26 cellular contexts compared by ENCODE assay signal in genomic region chr1:52358851-52359497, GRCh38. TPM values are rescaled to one million over a fixed set of nuclear protein-coding genes. Genes with fewer than 3 reads are reported as not detected.
A peak's percentile ranks its signal among the peaks of the same experiment; 100 is the strongest.
DNase-seq lines count a peak whose midpoint lies in the region; ATAC-seq, FAIRE-seq and TF ChIP-seq lines count a peak whose summit lies in the region.
"Had no signal": no experiment of that assay in that cellular context is flagged by ENCODE, and none has a peak within 500 bp of the region (broad histone marks: within the 10 kb centered on the region; RNA-seq: fewer than 3 reads in every experiment).

No MANE protein-coding gene starts in this region.

- TSS peak; percentile 7 for BruUV-seq in mammary epithelial cell (replicated peaks; lab: Mats Ljungman, UMichigan)
- BruUV-seq in MCF 10A (replicated peaks; lab: Mats Ljungman, UMichigan), result no TSS peak

- H3K27me3 ChIP-seq in mammary epithelial cell (ENCODE audit: insufficient read depth, low read length), result no peaks in the 10 kb centered on the region
- H3K27me3 ChIP-seq: BLaER1 treated with 17β-estradiol and CSF1 and Interleukin-3, amounts not matched to agents 10 nM and 100 nM had no signal

- H3K36me3 ChIP-seq in mammary epithelial cell (ENCODE audit: insufficient read depth, low read length), result peaks cover 46% of the 10 kb centered on the region
- H3K36me3 ChIP-seq in kidney (ENCODE audit: control insufficient read depth in 1 of 2, insufficient read depth in 2 of 2, low read length in 2 of 2), result peaks cover 70 to 89% of the 10 kb centered on the region in 2 donors

- H3K4me1 Mint-ChIP-seq in MCF 10A (ENCODE audit: insufficient read depth, unreplicated experiment), result no peaks in the 10 kb centered on the region
- peaks cover 0 to 23% of the 10 kb centered on the region in 2 donors for H3K4me1 Mint-ChIP-seq in stimulated activated naive B cell treated with anti-CD40 and anti-IgM and Interleukin-4, amounts not matched to agents 10 μg/mL and 1 μg/mL and 100 μg/mL, for 72 hours

- H3K4me3 ChIP-seq in mammary epithelial cell (replicated peaks in 1 of 3; ENCODE audit: insufficient read depth in 1 of 3, low read depth in 2 of 3, low read length in 3 of 3), result no peak overlapping the region
- H3K4me3 ChIP-seq in kidney (ENCODE audit: low read length in 2 of 2), result no peak overlapping the region
- H3K4me3 ChIP-seq: BLaER1 treated with 17β-estradiol and CSF1 and Interleukin-3, amounts not matched to agents 10 nM and 100 nM had no signal

- H3K79me2 ChIP-seq in mammary epithelial cell (ENCODE audit: insufficient read depth, low read length), result peaks cover 18% of the 10 kb centered on the region

- TF ChIP-seq CTCF in mammary epithelial cell (conservative IDR thresholded peaks at IDR 0.05 in 1 of 2, IDR thresholded peaks at IDR 0.05 in 1 of 2; ENCODE audit: extremely low read depth in 1 of 2, insufficient read depth in 1 of 2, low read depth in 1 of 2, low read length in 2 of 2), result no peak
- TF ChIP-seq CTCF in MCF 10A (IDR thresholded peaks at IDR 0.05; ENCODE audit: unreplicated experiment), result no peak
- no peak for TF ChIP-seq CTCF in RWPE1 (conservative IDR thresholded peaks at IDR 0.05; ENCODE audit: low read depth)
- TF ChIP-seq CTCF in kidney (IDR thresholded peaks at IDR 0.05; ENCODE audit: borderline replicate concordance, extremely low read depth, insufficient read depth), result no peak

- no peak overlapping the region for H3K4me2 ChIP-seq in mammary epithelial cell (ENCODE audit: insufficient read depth, low read depth, low read length)
- H3K4me2 ChIP-seq: BLaER1 treated with 17β-estradiol and CSF1 and Interleukin-3, amounts not matched to agents 10 nM and 100 nM; KMS-11 had no signal

- dilution Hi-C loops in mammary epithelial cell (cut with HindIII; ENCODE audit: low sequenced_read_pairs), result no loop called here

- intact Hi-C loops in mammary epithelial cell (cut with micrococcal nuclease), result no loop called here
- intact Hi-C loops in MCF 10A (cut with micrococcal nuclease), result no loop called here
- intact Hi-C loops in kidney (cut with DNase I), result no loop called here

- FAIRE-seq in kidney (lab: Jason Lieb, UNC), result no peak
- no peak for FAIRE-seq in GM19239 (lab: Jason Lieb, UNC)
- FAIRE-seq: A204.1, GM12891, H54 had no signal

- in situ Hi-C loops in mammary epithelial cell (cut with MboI; ENCODE audit: low sequenced_read_pairs in 2 of 2), result no loop called here

- H4K20me1 ChIP-seq in mammary epithelial cell (ENCODE audit: insufficient read depth, low read length), result no peaks in the 10 kb centered on the region

- H3K4me1 ChIP-seq in mammary epithelial cell (ENCODE audit: insufficient read depth, low read length) (no peaks in the 10 kb centered on the region), kidney (ENCODE audit: control insufficient read depth in 1 of 2, insufficient read depth in 1 of 2, low read depth in 1 of 2, low read length in 2 of 2) (peaks cover 0 to 2% of the 10 kb centered on the region in 2 donors)

- 95% methylated on average over 4 of the region's 18 CpGs for WGBS in mammary epithelial cell (ENCODE audit: low coverage, missing lambda C conversion rate)

- H3K9me3 ChIP-seq in mammary epithelial cell (replicated peaks; ENCODE audit: insufficient read depth, low read length) (no peaks in the 10 kb centered on the region), kidney (ENCODE audit: control insufficient read depth in 1 of 2, low read length in 2 of 2) (no peaks in the 10 kb centered on the region)
- H3K9me3 ChIP-seq: BLaER1 treated with 17β-estradiol and CSF1 and Interleukin-3, amounts not matched to agents 10 nM and 100 nM had no signal

- ATAC-seq in stimulated activated naive B cell treated with anti-CD40 and anti-IgM and Interleukin-4, amounts not matched to agents 10 μg/mL and 1 μg/mL and 100 μg/mL, for 72 hours (replicated peaks), result no peak
- no peak for ATAC-seq in GM19467 (IDR thresholded peaks at IDR 0.05; ENCODE audit: unreplicated experiment)

- H3K9ac ChIP-seq in mammary epithelial cell (ENCODE audit: insufficient read depth, low read length), result no peak overlapping the region
- no peak overlapping the region for H3K9ac ChIP-seq in kidney (ENCODE audit: low read length in 2 of 2)
- H3K9ac ChIP-seq: BLaER1 treated with 17β-estradiol and CSF1 and Interleukin-3, amounts not matched to agents 10 nM and 100 nM; KMS-11 had no signal

- H3K27ac Mint-ChIP-seq in MCF 10A (ENCODE audit: low read depth, unreplicated experiment), result no peak overlapping the region
- H3K27ac Mint-ChIP-seq in stimulated activated naive B cell treated with anti-CD40 and anti-IgM and Interleukin-4, amounts not matched to agents 10 μg/mL and 1 μg/mL and 100 μg/mL, for 72 hours, result peak overlapping the region; percentile 47

- POLR2A ChIA-PET in MCF 10A (lab: Yijun Ruan, JAX), result interaction anchor here (0.5 kb wide), 1 partner anchor 177 kb away, joined by 3 read pairs; no protein-coding TSS in a partner anchor
- POLR2A ChIA-PET in RWPE1 (lab: Yijun Ruan, JAX; ENCODE audit: low non-redundant PET), result no interaction called here

- H3K9me3 Mint-ChIP-seq in MCF 10A (ENCODE audit: unreplicated experiment), result no peaks in the 10 kb centered on the region
- no peaks in the 10 kb centered on the region for H3K9me3 Mint-ChIP-seq in stimulated activated naive B cell treated with anti-CD40 and anti-IgM and Interleukin-4, amounts not matched to agents 10 μg/mL and 1 μg/mL and 100 μg/mL, for 72 hours
- H3K9me3 Mint-ChIP-seq: CD8-positive, alpha-beta memory T cell had no signal

- CTCF ChIA-PET in mammary epithelial cell (lab: Charles Lee; ENCODE audit: low non-redundant PET), result no interaction called here
- CTCF ChIA-PET in MCF 10A (lab: Yijun Ruan, JAX), result no interaction called here
- CTCF ChIA-PET in RWPE1 (lab: Yijun Ruan, JAX), result interaction anchor here (0.6 kb wide), 1 partner anchor 303 kb away, joined by 5 read pairs; no protein-coding TSS in a partner anchor

- H3K4me3 Mint-ChIP-seq in MCF 10A (ENCODE audit: unreplicated experiment), result no peak overlapping the region
- H3K4me3 Mint-ChIP-seq in stimulated activated naive B cell treated with anti-CD40 and anti-IgM and Interleukin-4, amounts not matched to agents 10 μg/mL and 1 μg/mL and 100 μg/mL, for 72 hours, result no peak overlapping the region
- H3K4me3 Mint-ChIP-seq: CD8-positive, alpha-beta memory T cell had no signal

- H3K36me3 Mint-ChIP-seq in MCF 10A (ENCODE audit: insufficient read depth, unreplicated experiment), result peaks cover 83% of the 10 kb centered on the region
- peaks cover 62 to 77% of the 10 kb centered on the region in 2 donors for H3K36me3 Mint-ChIP-seq in stimulated activated naive B cell treated with anti-CD40 and anti-IgM and Interleukin-4, amounts not matched to agents 10 μg/mL and 1 μg/mL and 100 μg/mL, for 72 hours

- no peaks in the 10 kb centered on the region for H3K27me3 Mint-ChIP-seq in MCF 10A (ENCODE audit: insufficient read depth, unreplicated experiment)
- no peaks in the 10 kb centered on the region for H3K27me3 Mint-ChIP-seq in stimulated activated naive B cell treated with anti-CD40 and anti-IgM and Interleukin-4, amounts not matched to agents 10 μg/mL and 1 μg/mL and 100 μg/mL, for 72 hours
- H3K27me3 Mint-ChIP-seq: CD8-positive, alpha-beta memory T cell had no signal

- no peak overlapping the region for H2AFZ ChIP-seq in mammary epithelial cell (ENCODE audit: low read depth, low read length)

- no peak overlapping the region for H3K27ac ChIP-seq in mammary epithelial cell (ENCODE audit: insufficient read depth, low read depth, low read length)
- 0 out of 2 replicates have a peak overlapping the region, but pooled peaks have one; percentile 1 for H3K27ac ChIP-seq in RWPE1
- no peak overlapping the region for H3K27ac ChIP-seq in kidney (ENCODE audit: low read depth in 2 of 2, low read length in 2 of 2)
- H3K27ac ChIP-seq: BLaER1 treated with 17β-estradiol and CSF1 and Interleukin-3, amounts not matched to agents 10 nM and 100 nM; KMS-11 had no signal

- DNase-seq in mammary epithelial cell (no peak), MCF 10A (ENCODE audit: unreplicated experiment) (no peak), RWPE1 (ENCODE audit: low spot score) (no peak), kidney (peak; percentile 48), GM19239 (ENCODE audit: insufficient read length, low spot score) (no peak), NCI-H2196 treated with DMSO at 0.1 percent for 48 hours (lab: John Stamatoyannopoulos, UW; ENCODE audit: unreplicated experiment) (no peak)
- no peak for DNase-seq in stimulated activated naive B cell treated with anti-CD40 and anti-IgM and Interleukin-4, amounts not matched to agents 10 μg/mL and 1 μg/mL and 100 μg/mL, for 72 hours
- DNase-seq: Calu3; CD8-positive, alpha-beta memory T cell; DMS79 treated with DMSO at 0.1 percent for 48 hours; GF-D8; IMR-90; NCI-H1048; NCI-H1417; NCI-H1694; NCI-H2029 treated with DMSO at 0.1 percent for 48 hours; NCI-H2227 treated with DMSO at 0.1 percent for 48 hours; NCI-H69; RPMI8226; SHP77 had no signal

RNA-seq across cellular contexts. Expression of gene CC2D1B, which starts 7.0 kb away (rescaled TPM):
- total RNA-seq in mammary epithelial cell, result 10 to 100 TPM; 28.1 to 31.0 TPM
- 13.8 TPM for polyA plus RNA-seq in mammary epithelial cell
- polyA minus RNA-seq in mammary epithelial cell, result 27.5 TPM
- 28.4 and 29.5 TPM in 2 replicates for total RNA-seq in MCF 10A (2022)
- 42.5 TPM for total RNA-seq in kidney
- polyA plus RNA-seq in kidney (ENCODE audit: insufficient read depth, low read depth, low replicate concordance), result 26.9 TPM

RNA-seq across cellular contexts. Expression of gene ORC1, which starts 45.2 kb away (rescaled TPM):
- total RNA-seq in mammary epithelial cell, result 1 to 10 TPM; 1.2 to 8.8 TPM
- 16.8 TPM for polyA plus RNA-seq in mammary epithelial cell
- polyA minus RNA-seq in mammary epithelial cell, result 22.4 TPM
- total RNA-seq in MCF 10A (2022), result 1.8 and 2.7 TPM in 2 replicates
- total RNA-seq in kidney, result 0.50 TPM
- 0.37 TPM for polyA plus RNA-seq in kidney (ENCODE audit: insufficient read depth, low read depth, low replicate concordance)

RNA-seq across cellular contexts. Expression of gene PRPF38A, which starts 45.4 kb away (rescaled TPM):
- 10 to 100 TPM in 1 of 2 donors, 1 to 10 TPM in 1; 9.2 to 34.9 TPM for total RNA-seq in mammary epithelial cell
- polyA plus RNA-seq in mammary epithelial cell, result 22.1 TPM
- polyA minus RNA-seq in mammary epithelial cell, result 58.3 TPM
- 63.8 TPM in 2 replicates for total RNA-seq in MCF 10A (2022)
- total RNA-seq in kidney, result 46.7 TPM
- polyA plus RNA-seq in kidney (ENCODE audit: insufficient read depth, low read depth, low replicate concordance), result 19.0 TPM
